ENCODE assay signal across 8 cellular contexts in the genomic region with DNA sequence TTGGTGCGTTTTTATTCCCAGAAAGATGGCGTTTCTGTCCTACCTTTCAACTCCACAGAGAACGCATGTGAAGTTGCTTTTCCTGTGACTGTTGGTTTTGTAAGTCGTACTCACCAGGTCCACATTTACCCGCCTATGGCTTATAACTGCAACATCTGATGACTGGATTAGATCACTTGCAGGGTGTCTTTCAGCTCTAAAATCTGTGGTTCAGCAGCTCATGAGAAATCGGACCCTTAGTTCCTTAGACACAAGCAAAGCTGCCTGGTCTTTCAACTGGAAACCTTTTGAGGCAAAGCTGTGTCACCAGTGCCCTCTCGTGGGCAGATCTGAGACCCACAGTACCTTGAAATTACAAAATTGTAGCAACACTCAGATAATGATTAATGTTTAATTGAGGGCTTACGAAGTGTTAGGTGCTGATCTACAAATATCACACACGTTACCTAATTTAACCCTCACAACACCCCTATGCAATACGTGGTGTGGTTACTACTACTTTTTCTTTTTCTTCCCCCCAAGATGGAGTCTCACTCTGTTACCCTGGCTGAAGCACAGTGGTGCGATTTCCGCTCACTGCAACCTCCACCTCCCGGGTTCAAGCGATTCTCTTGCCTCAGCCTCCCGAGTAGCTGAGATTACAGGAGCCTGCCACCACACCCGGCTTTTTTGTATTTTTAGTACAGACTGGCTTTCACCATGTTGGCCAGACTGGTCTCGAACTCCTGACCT.
A peak's percentile ranks its signal among the peaks of the same experiment; 100 is the strongest.
DNase-seq lines count a peak whose midpoint lies in the region; ATAC-seq and TF ChIP-seq lines count a peak whose summit lies in the region.

No MANE protein-coding gene starts in this region.

- H3K36me3 ChIP-seq in BJ (ENCODE audit: control insufficient read depth, insufficient read depth, low read length) (no peaks in the 10 kb centered on the region), mesenchymal stem cell (ENCODE audit: control insufficient read depth in 1 of 2, insufficient read depth in 2 of 2, low read depth in 1 of 2, low read length in 2 of 2) (no peaks in the 10 kb centered on the region)

- peak overlapping the region; percentile 37 for H3K9ac ChIP-seq in mesenchymal stem cell (ENCODE audit: low read length)

- no peak overlapping the region for H3K27ac ChIP-seq in mesenchymal stem cell (ENCODE audit: low read length, poor library complexity, severe bottlenecking)

- peak; percentile 58 for ATAC-seq in GM21529 (IDR thresholded peaks at IDR 0.05; ENCODE audit: unreplicated experiment)
- ATAC-seq in HG02852 (IDR thresholded peaks at IDR 0.05; ENCODE audit: unreplicated experiment), result no peak

- POLR2A ChIA-PET in BJ (lab: Charles Lee), result no interaction called here

- H3K4ac ChIP-seq in mesenchymal stem cell (ENCODE audit: low read depth in 1 of 2, low read length in 2 of 2), result no peak overlapping the region

- no peaks in the 10 kb centered on the region for H3K79me1 ChIP-seq in mesenchymal stem cell (replicated peaks; ENCODE audit: low read length, poor library complexity, severe bottlenecking)

- H2AFZ ChIP-seq in mesenchymal stem cell (ENCODE audit: low read depth, low read length), result no peak overlapping the region

- H2BK12ac ChIP-seq in mesenchymal stem cell (ENCODE audit: low read length in 2 of 2), result no peak overlapping the region

- no peaks in the 10 kb centered on the region for H3K27me3 ChIP-seq in BJ (ENCODE audit: control insufficient read depth, insufficient read depth, low read length)
- H3K27me3 ChIP-seq in mesenchymal stem cell (ENCODE audit: control insufficient read depth in 1 of 2, insufficient read depth in 1 of 2, low read length in 2 of 2), result no peaks in the 10 kb centered on the region

- H2BK15ac ChIP-seq in mesenchymal stem cell (ENCODE audit: low read depth, poor library complexity, severe bottlenecking), result no peak overlapping the region

- H3K4me3 ChIP-seq in BJ (ENCODE audit: low read depth, low read length) (no peak overlapping the region), mesenchymal stem cell (ENCODE audit: insufficient read depth in 1 of 2, low read depth in 1 of 2, low read length in 2 of 2) (no peak overlapping the region)

- H3K14ac ChIP-seq in mesenchymal stem cell (ENCODE audit: low read length in 2 of 2), result no peak overlapping the region

- H4K8ac ChIP-seq in mesenchymal stem cell (ENCODE audit: low read length), result no peak overlapping the region

- 73% methylated on average over 16 of the region's 17 CpGs for WGBS in mesenchymal stem cell

- no peak overlapping the region for H3K23ac ChIP-seq in mesenchymal stem cell (ENCODE audit: low read length in 2 of 2)

- H3K4me2 ChIP-seq in mesenchymal stem cell (ENCODE audit: low read length, poor library complexity, severe bottlenecking), result no peak overlapping the region

- no peak overlapping the region for H2BK5ac ChIP-seq in mesenchymal stem cell (ENCODE audit: low read depth, low read length, poor library complexity, severe bottlenecking)

- H4K91ac ChIP-seq in mesenchymal stem cell (ENCODE audit: low read length), result no peak overlapping the region

- H3K4me1 ChIP-seq in mesenchymal stem cell (ENCODE audit: control insufficient read depth, insufficient read depth, low read depth, low read length), result peaks cover 4% of the 10 kb centered on the region

- no peak overlapping the region for H3K18ac ChIP-seq in mesenchymal stem cell (ENCODE audit: low read depth in 1 of 2, low read length in 2 of 2)

- CTCF ChIA-PET in BJ (lab: Yijun Ruan, JAX), result interaction anchor here (0.6 to 2.7 kb wide), 19 partner anchors 9 to 519 kb away, joined by 3 to 16 read pairs (median 4); no protein-coding TSS in a partner anchor

- no peak overlapping the region for H2BK120ac ChIP-seq in mesenchymal stem cell (ENCODE audit: low read depth, low read length)

- DNase-seq in BJ (ENCODE audit: low read depth), result no peak
- peak; percentile 59 for DNase-seq in NCI-H748 (lab: John Stamatoyannopoulos, UW; ENCODE audit: unreplicated experiment)
- DNase-seq in activated CD4-positive, alpha-beta T cell treated with anti-CD3 and anti-CD28 coated beads, Interleukin-2, amount 50 U/mL, for 4 hours, result peak; percentile 68 to 73
- peak; percentile 14 to 60 for DNase-seq in dermis microvascular lymphatic vessel endothelial cell (ENCODE audit: low read depth in 2 of 2)
- DNase-seq in mesenchymal stem cell, result peak; percentile 57
- DNase-seq in stimulated activated CD8-positive, alpha-beta memory T cell treated with anti-CD3 and anti-CD28 coated beads, Interleukin-4, amount 100 ng/mL, for 24 hours (ENCODE audit: low read depth), result peak; percentile 66

- H2AK5ac ChIP-seq in mesenchymal stem cell (ENCODE audit: low read length, severe bottlenecking), result no peak overlapping the region

- H3K9me3 ChIP-seq in mesenchymal stem cell (ENCODE audit: control insufficient read depth, low read length), result no peaks in the 10 kb centered on the region

- peak; percentile 85 for TF ChIP-seq CTCF in BJ (IDR thresholded peaks at IDR 0.05; ENCODE audit: insufficient read depth, low read depth, low read length)
